Comparison of ENCODE assay signal across 8 cellular contexts in genomic region chr1:203342192-203342940, GRCh38. TPM values are rescaled to one million over a fixed set of nuclear protein-coding genes. Genes with fewer than 3 reads are reported as not detected.
DNase-seq lines count a peak whose midpoint lies in the region; ATAC-seq, FAIRE-seq and TF ChIP-seq lines count a peak whose summit lies in the region.

No MANE protein-coding gene starts in this region.

- DNase-seq in A549 (ENCODE audit: low read depth in 1 of 2, low spot score in 1 of 2) (peak; percentile 52 to 83), NCI-H187 treated with DMSO at 0.1 percent for 48 hours (lab: John Stamatoyannopoulos, UW) (peak; percentile 44), dorsolateral prefrontal cortex (peak in 3 of 10 donors; percentile 35 to 64 (median 44)), mesendoderm (peak; percentile 90), upper lobe of left lung (peak; percentile 56 to 74), inferior parietal cortex (ENCODE audit: extremely low spot score) (no peak)
- DNase-seq in activated CD4-positive, alpha-beta T cell treated with anti-CD3 and anti-CD28 coated beads for 1 hour, result peak; percentile 21

- peak overlapping the region; percentile 48 for H2BK5ac ChIP-seq in mesendoderm (ENCODE audit: low read length)

- TF ChIP-seq CTCF in A549 (IDR thresholded peaks at IDR 0.05) (peak; percentile 57), GM12872 (IDR thresholded peaks at IDR 0.05; ENCODE audit: insufficient read depth, low read depth, low read length) (peak; percentile 97), dorsolateral prefrontal cortex (IDR thresholded peaks at IDR 0.05 in 54 of 56, conservative IDR thresholded peaks at IDR 0.05 in 2 of 56; ENCODE audit: low read depth in 1 of 56, partially characterized antibody in 56 of 56) (peak; percentile 28 to 82 (median 70)), upper lobe of left lung (IDR thresholded peaks at IDR 0.05) (peak; percentile 58 to 86 (median 70))

- ATAC-seq in A549, result peak; percentile 81 to 89
- ATAC-seq in upper lobe of left lung (ENCODE audit: low FRiP score in 2 of 2), result peak; percentile 74 to 83

- TF ChIP-seq POLR2A in A549 (IDR thresholded peaks at IDR 0.05; ENCODE audit: low read length) (no peak), upper lobe of left lung (IDR thresholded peaks at IDR 0.05) (no peak)

- no peak overlapping the region for H3K4me3 ChIP-seq in A549
- no peak overlapping the region for H3K4me3 ChIP-seq in dorsolateral prefrontal cortex
- H3K4me3 ChIP-seq in mesendoderm (ENCODE audit: low read length), result no peak overlapping the region
- no peak overlapping the region for H3K4me3 ChIP-seq in upper lobe of left lung

- 19% methylated on average over 17 of the region's 23 CpGs for WGBS in A549 (ENCODE audit: missing lambda C conversion rate)
- WGBS in mesendoderm (ENCODE audit: extremely low coverage, insufficient coverage, low lambda C conversion rate), result no CpG with 5 or more reads among the region's 23 CpGs
- WGBS in upper lobe of left lung, 2 donors, result 47 to 59% methylated on average over 23 of the region's 23 CpGs

- H3K9ac ChIP-seq in mesendoderm (ENCODE audit: low read length), result peak overlapping the region; percentile 23

- TF ChIP-seq EP300 in A549 (IDR thresholded peaks at IDR 0.05) (no peak), upper lobe of left lung (IDR thresholded peaks at IDR 0.05) (no peak)

- H3K4me2 ChIP-seq in A549 (peak overlapping the region; percentile 51; the same call in 2 of the 3 replicates), mesendoderm (ENCODE audit: low read length) (peak overlapping the region; percentile 32)

- H3K4me1 ChIP-seq in A549 (no peaks in the 10 kb centered on the region), mesendoderm (ENCODE audit: control insufficient read depth, low read depth, low read length) (peaks cover 11% of the 10 kb centered on the region), upper lobe of left lung (peaks cover 0 to 10% (median 7%) of the 10 kb centered on the region in 4 donors)

- CTCF ChIA-PET in A549 (lab: Yijun Ruan, JAX), result interaction anchor here (0.6 to 23.4 kb wide), 36 partner anchors 8 to 483 kb away, joined by 3 to 510 read pairs (median 5); partner anchors contain the start of genes FMOD, OPTC and PRELP

- no peaks in the 10 kb centered on the region for H3K79me2 ChIP-seq in mesendoderm (ENCODE audit: control insufficient read depth, insufficient read depth, low read length)

- H3K36me3 ChIP-seq in mesendoderm (ENCODE audit: control insufficient read depth, insufficient read depth, low read length) (no peaks in the 10 kb centered on the region), upper lobe of left lung (no peaks in the 10 kb centered on the region)

- peak overlapping the region; percentile 76 for H3K56ac ChIP-seq in mesendoderm (ENCODE audit: low read length)

- H3K27ac ChIP-seq in A549 (no peak overlapping the region), dorsolateral prefrontal cortex (peak overlapping the region in 1 of 59 donors; percentile 27), mesendoderm (ENCODE audit: low read depth, low read length) (no peak overlapping the region), upper lobe of left lung (peak overlapping the region in 2 of 4 donors; percentile 3 to 18)

- no peaks in the 10 kb centered on the region for H3K9me3 ChIP-seq in A549
- no peaks in the 10 kb centered on the region for H3K9me3 ChIP-seq in upper lobe of left lung

- peak; percentile 36 to 48; a peak in 3 of 5 replicates for TF ChIP-seq RAD21 in A549 (conservative IDR thresholded peaks at IDR 0.05 in 1 of 2, IDR thresholded peaks at IDR 0.05 in 1 of 2)

- FAIRE-seq in A549 (lab: Jason Lieb, UNC), result no peak

- peak overlapping the region; percentile 70 for H2AK5ac ChIP-seq in mesendoderm (ENCODE audit: low read length)

- peak overlapping the region; percentile 12 for H3K18ac ChIP-seq in mesendoderm (ENCODE audit: low read length)

- no peaks in the 10 kb centered on the region for H3K79me1 ChIP-seq in mesendoderm (ENCODE audit: low read length)

- intact Hi-C loops in dorsolateral prefrontal cortex (cut with DNase I), result loop anchor here (5.0 to 10.0 kb wide), 3 partner anchors 65 to 362 kb away; no protein-coding TSS in a partner anchor

- POLR2A ChIA-PET in A549 (lab: Yijun Ruan, JAX), result interaction anchor here (0.7 kb wide), 1 partner anchor 8 kb away, joined by 3 read pairs; no protein-coding TSS in a partner anchor

- no peak overlapping the region for H3K4ac ChIP-seq in mesendoderm (ENCODE audit: low read depth, low read length)

- H2BK120ac ChIP-seq in mesendoderm (ENCODE audit: low read depth, low read length), result no peak overlapping the region

- no peak overlapping the region for H2BK15ac ChIP-seq in mesendoderm (replicated peaks; ENCODE audit: low read depth)

- H3K23ac ChIP-seq in mesendoderm (ENCODE audit: low read length), result no peak overlapping the region

- no peak overlapping the region for H4K8ac ChIP-seq in mesendoderm (ENCODE audit: low read depth, low read length)

- no peaks in the 10 kb centered on the region for H3K27me3 ChIP-seq in dorsolateral prefrontal cortex
- no peaks in the 10 kb centered on the region for H3K27me3 ChIP-seq in mesendoderm (ENCODE audit: insufficient read depth, low read length, poor library complexity)
- H3K27me3 ChIP-seq in upper lobe of left lung, result no peaks in the 10 kb centered on the region

- no peak overlapping the region for H4K5ac ChIP-seq in mesendoderm (ENCODE audit: low read length)

TF ChIP-seq in A549, 52 proteins besides CTCF, POLR2A, EP300 and RAD21:
- no peak for TF ChIP-seq BHLHE40 (IDR thresholded peaks at IDR 0.05; ENCODE audit: low read depth, low read length)
- TF ChIP-seq SMC3 (IDR thresholded peaks at IDR 0.05), result peak; percentile 20; the same call in 1 of the 3 replicates
- TF ChIP-seq MYC (IDR thresholded peaks at IDR 0.05; ENCODE audit: borderline replicate concordance, low read length), result no peak
- TF ChIP-seq ZNF302 (CRISPR knock-in tag; IDR thresholded peaks at IDR 0.05), result no peak

RNA-seq across cellular contexts. Expression of gene FMOD, which starts 8.6 kb away (rescaled TPM):
- polyA plus RNA-seq in A549 (2011; rRNA removed), result 0.03 and 0.04 TPM in 2 replicates
- 0.01 TPM in 2 replicates for polyA plus RNA-seq in A549 (2012; cell fraction: cytosol; rRNA removed)
- polyA plus RNA-seq in A549 (2012; cell fraction: nucleus; rRNA removed), result 0.02 TPM in 1 of 2 replicates, not detected in the other
- not detected in 3 replicates for polyA plus RNA-seq in A549 (2017; fragmentation: RNase III; extraction: RNeasy Plus Mini Kit Qiagen cat#74134 plus additional on column Dnase treatment)
- polyA minus RNA-seq in A549 (2011; rRNA and poly(A)+ RNA removed), result not detected in 2 replicates
- total RNA-seq in dorsolateral prefrontal cortex, result 10 to 100 TPM in 7 of 120 experiments, 1 to 10 TPM in 108, under 1 TPM in 5; 0.38 to 15.4 (median 2.9) TPM
- polyA plus RNA-seq in mesendoderm (2013, experiment 1 of 2), result 0.45 TPM
- 0.34 TPM for polyA plus RNA-seq in mesendoderm (2013, experiment 2 of 2)
- total RNA-seq in upper lobe of left lung, result 10 to 100 TPM; 12.5 to 46.7 (median 25.4) TPM

RNA-seq across cellular contexts. Expression of gene BTG2, which starts 37.0 kb away (rescaled TPM):
- polyA plus RNA-seq in A549 (2011; rRNA removed) (16.0 and 16.4 TPM in 2 replicates), A549 (2017; fragmentation: RNase III; extraction: RNeasy Plus Mini Kit Qiagen cat#74134 plus additional on column Dnase treatment) (7.2 to 9.2 TPM (median 8.0 TPM) in 3 replicates)
- polyA plus RNA-seq in A549 (2012; cell fraction: cytosol; rRNA removed), result 3.9 and 5.7 TPM in 2 replicates
- polyA plus RNA-seq in A549 (2012; cell fraction: nucleus; rRNA removed), result 5.7 and 5.8 TPM in 2 replicates
- 14.9 and 16.4 TPM in 2 replicates for polyA minus RNA-seq in A549 (2011; rRNA and poly(A)+ RNA removed)
- total RNA-seq in dorsolateral prefrontal cortex (100 to 1,000 TPM in 3 of 120 experiments, 10 to 100 TPM in 117; 21.2 to 122 (median 33.4) TPM), upper lobe of left lung (100 to 1,000 TPM in 3 of 6 donors, 10 to 100 TPM in 3; 59.1 to 178 (median 104) TPM)
- polyA plus RNA-seq in mesendoderm (2013, experiment 1 of 2), result 4.1 TPM
- 3.9 TPM for polyA plus RNA-seq in mesendoderm (2013, experiment 2 of 2)
